In the genomic region with DNA sequence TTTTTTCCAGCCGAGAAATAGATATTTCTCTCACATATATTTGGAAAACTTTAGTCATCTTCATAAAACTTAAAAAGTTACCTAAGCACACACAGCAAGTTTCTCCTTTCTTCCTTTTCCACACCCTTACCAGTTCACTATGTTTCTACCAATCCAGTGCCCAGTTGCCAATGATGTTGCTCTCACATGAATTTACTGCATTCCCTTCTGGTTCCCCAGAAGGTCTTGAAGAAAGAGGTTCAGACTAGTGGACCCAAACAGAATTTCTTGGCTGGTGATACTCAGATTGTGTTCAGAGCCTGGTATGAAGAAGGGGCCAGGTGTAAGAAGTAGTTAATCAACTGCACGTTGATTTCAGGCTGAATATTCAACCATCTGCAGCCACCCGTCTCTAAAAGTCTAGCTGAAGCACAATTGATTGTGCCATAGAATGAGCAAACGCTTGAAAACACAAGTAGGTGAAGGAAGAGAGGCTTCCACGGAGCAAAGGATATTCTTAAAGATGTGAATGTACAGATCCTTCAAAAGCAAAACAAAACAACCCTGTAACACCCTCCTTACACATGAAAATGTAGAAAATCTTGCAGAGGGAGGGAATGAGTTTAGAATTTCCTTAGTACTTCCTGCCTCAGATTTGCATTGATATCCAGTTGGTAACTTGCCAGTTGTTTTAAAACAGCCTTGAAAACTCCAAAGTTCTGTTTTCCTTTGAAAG, we compare ENCODE assay signal across 10 cellular contexts. TPM values are rescaled to one million over a fixed set of nuclear protein-coding genes. Genes with fewer than 3 reads are reported as not detected.
DNase-seq lines count a peak whose midpoint lies in the region; ATAC-seq and TF ChIP-seq lines count a peak whose summit lies in the region.
"Had no signal": no experiment of that assay in that cellular context is flagged by ENCODE, and none has a peak within 500 bp of the region (broad histone marks: within the 10 kb centered on the region; RNA-seq: fewer than 3 reads in every experiment).

No MANE protein-coding gene starts in this region.

- H3K9me3 Mint-ChIP-seq in CD4-positive, CD25-positive, alpha-beta regulatory T cell: no peaks in the 10 kb centered on the region
- no peaks in the 10 kb centered on the region for H3K9me3 Mint-ChIP-seq in osteocyte (ENCODE audit: unreplicated experiment)
- no peaks in the 10 kb centered on the region for H3K9me3 Mint-ChIP-seq in activated naive CD4-positive, alpha-beta T cell treated with anti-CD3 and anti-CD28 coated beads, Interleukin-2, amount 10 ng/mL, durations not matched to agents 7 days and 5 days
- H3K9me3 Mint-ChIP-seq: activated CD4-positive, alpha-beta memory T cell treated with anti-CD3 and anti-CD28 coated beads, Interleukin-2, amount 10 ng/mL, durations not matched to agents 7 days and 5 days had no signal

- TF ChIP-seq CTCF in osteocyte (IDR thresholded peaks at IDR 0.05): no peak

- H3K36me3 Mint-ChIP-seq in CD4-positive, CD25-positive, alpha-beta regulatory T cell: no peaks in the 10 kb centered on the region
- no peaks in the 10 kb centered on the region for H3K36me3 Mint-ChIP-seq in osteocyte (ENCODE audit: unreplicated experiment)
- H3K36me3 Mint-ChIP-seq in activated naive CD4-positive, alpha-beta T cell treated with anti-CD3 and anti-CD28 coated beads, Interleukin-2, amount 10 ng/mL, durations not matched to agents 7 days and 5 days: no peaks in the 10 kb centered on the region

- CTCF ChIA-PET in activated naive CD4-positive, alpha-beta T cell treated with anti-CD3 and anti-CD28 coated beads, Interleukin-2, amount 10 ng/mL, durations not matched to agents 7 days and 5 days (lab: Charles Lee): no interaction called here

- WGBS in esophagus, 2 donors: 35 to 54% methylated on average over 5 of the region's 5 CpGs

- H3K36me3 ChIP-seq in CD4-positive, CD25-positive, alpha-beta regulatory T cell (ENCODE audit: control insufficient read depth, insufficient read depth, low read length): no peaks in the 10 kb centered on the region
- no peaks in the 10 kb centered on the region for H3K36me3 ChIP-seq in esophagus (ENCODE audit: control insufficient read depth in 2 of 2, insufficient read depth in 2 of 2, low read length in 1 of 2)

- no peaks in the 10 kb centered on the region for H3K9me3 ChIP-seq in CD4-positive, CD25-positive, alpha-beta regulatory T cell (ENCODE audit: control insufficient read depth in 2 of 2, low read length in 2 of 2)
- no peaks in the 10 kb centered on the region for H3K9me3 ChIP-seq in esophagus (ENCODE audit: control insufficient read depth in 2 of 2, insufficient read depth in 1 of 2, low read depth in 1 of 2, low read length in 1 of 2)

- peak overlapping the region; percentile 37 to 77 (median 58) for H3K4me3 Mint-ChIP-seq in CD4-positive, CD25-positive, alpha-beta regulatory T cell
- H3K4me3 Mint-ChIP-seq in osteocyte (ENCODE audit: unreplicated experiment): peak overlapping the region; percentile 66
- no peak overlapping the region for H3K4me3 Mint-ChIP-seq in activated naive CD4-positive, alpha-beta T cell treated with anti-CD3 and anti-CD28 coated beads, Interleukin-2, amount 10 ng/mL, durations not matched to agents 7 days and 5 days
- H3K4me3 Mint-ChIP-seq: activated CD4-positive, alpha-beta memory T cell treated with anti-CD3 and anti-CD28 coated beads, Interleukin-2, amount 10 ng/mL, durations not matched to agents 7 days and 5 days had no signal

- H3K4me3 ChIP-seq in CD4-positive, CD25-positive, alpha-beta regulatory T cell (ENCODE audit: low read depth, low read length): peak overlapping the region; percentile 52
- H3K4me3 ChIP-seq in esophagus (ENCODE audit: low read depth in 1 of 2, low read length in 2 of 2): peak overlapping the region in 1 of 2 donors; percentile 19

- peaks cover 6 to 55% (median 20%) of the 10 kb centered on the region in 4 donors for H3K4me1 Mint-ChIP-seq in CD4-positive, CD25-positive, alpha-beta regulatory T cell
- H3K4me1 Mint-ChIP-seq in osteocyte (ENCODE audit: unreplicated experiment): peaks cover 67% of the 10 kb centered on the region
- H3K4me1 Mint-ChIP-seq in activated naive CD4-positive, alpha-beta T cell treated with anti-CD3 and anti-CD28 coated beads, Interleukin-2, amount 10 ng/mL, durations not matched to agents 7 days and 5 days: peaks cover 26% of the 10 kb centered on the region

- no peaks in the 10 kb centered on the region for H3K27me3 ChIP-seq in CD4-positive, CD25-positive, alpha-beta regulatory T cell (ENCODE audit: control insufficient read depth, insufficient read depth, low read length)
- no peaks in the 10 kb centered on the region for H3K27me3 ChIP-seq in esophagus (ENCODE audit: control insufficient read depth in 1 of 2, insufficient read depth in 2 of 2, low read length in 2 of 2)

- no peak overlapping the region for H3K27ac ChIP-seq in CD4-positive, CD25-positive, alpha-beta regulatory T cell (ENCODE audit: insufficient read depth, low read length, poor library complexity, severe bottlenecking)
- peak overlapping the region; percentile 4 to 54 for H3K27ac ChIP-seq in esophagus (ENCODE audit: low read depth in 2 of 2, low read length in 1 of 2)

- no peak for ATAC-seq in CD4-positive, CD25-positive, alpha-beta regulatory T cell (ENCODE audit: low read depth in 2 of 2)
- ATAC-seq in HG03097 (IDR thresholded peaks at IDR 0.05; ENCODE audit: low FRiP score, unreplicated experiment) (no peak), HG03354 (IDR thresholded peaks at IDR 0.05; ENCODE audit: poor library complexity, severe bottlenecking, unreplicated experiment) (no peak)

- H3K27me3 Mint-ChIP-seq in CD4-positive, CD25-positive, alpha-beta regulatory T cell: no peaks in the 10 kb centered on the region
- H3K27me3 Mint-ChIP-seq in osteocyte (ENCODE audit: unreplicated experiment): no peaks in the 10 kb centered on the region
- peaks cover 12% of the 10 kb centered on the region for H3K27me3 Mint-ChIP-seq in activated naive CD4-positive, alpha-beta T cell treated with anti-CD3 and anti-CD28 coated beads, Interleukin-2, amount 10 ng/mL, durations not matched to agents 7 days and 5 days
- H3K27me3 Mint-ChIP-seq: activated CD4-positive, alpha-beta memory T cell treated with anti-CD3 and anti-CD28 coated beads, Interleukin-2, amount 10 ng/mL, durations not matched to agents 7 days and 5 days had no signal

- peaks cover 6% of the 10 kb centered on the region for H3K4me1 ChIP-seq in CD4-positive, CD25-positive, alpha-beta regulatory T cell (ENCODE audit: control insufficient read depth, insufficient read depth, low read length, poor library complexity, severe bottlenecking)
- H3K4me1 ChIP-seq in esophagus (ENCODE audit: control insufficient read depth in 2 of 2, insufficient read depth in 2 of 2, low read length in 1 of 2): no peaks in the 10 kb centered on the region

- peak in 1 of 3 donors; percentile 25 for DNase-seq in CD4-positive, CD25-positive, alpha-beta regulatory T cell
- DNase-seq in NCI-H226: peak; percentile 45
- DNase-seq in osteocyte (ENCODE audit: extremely low spot score, unreplicated experiment): no peak
- DNase-seq in activated naive CD4-positive, alpha-beta T cell treated with anti-CD3 and anti-CD28 coated beads, Interleukin-2, amount 10 ng/mL, durations not matched to agents 7 days and 5 days: no peak
- no peak for DNase-seq in GM19238 (ENCODE audit: insufficient read length, low spot score)
- DNase-seq: activated CD4-positive, alpha-beta memory T cell treated with anti-CD3 and anti-CD28 coated beads, Interleukin-2, amount 10 ng/mL, durations not matched to agents 7 days and 5 days; NCI-H446 had no signal

- peak overlapping the region; percentile 47 to 97 (median 75) for H3K27ac Mint-ChIP-seq in CD4-positive, CD25-positive, alpha-beta regulatory T cell
- peak overlapping the region; percentile 95 for H3K27ac Mint-ChIP-seq in osteocyte (ENCODE audit: unreplicated experiment)
- no peak overlapping the region for H3K27ac Mint-ChIP-seq in activated naive CD4-positive, alpha-beta T cell treated with anti-CD3 and anti-CD28 coated beads, Interleukin-2, amount 10 ng/mL, durations not matched to agents 7 days and 5 days
- H3K27ac Mint-ChIP-seq: activated CD4-positive, alpha-beta memory T cell treated with anti-CD3 and anti-CD28 coated beads, Interleukin-2, amount 10 ng/mL, durations not matched to agents 7 days and 5 days had no signal

RNA-seq across cellular contexts. Expression of a gene that starts 4.6 kb away (rescaled TPM):
- 5.9 TPM for total RNA-seq in CD4-positive, CD25-positive, alpha-beta regulatory T cell
- 10 to 100 TPM in 1 of 4 donors, 1 to 10 TPM in 3; 5.2 to 18.8 (median 9.0) TPM for polyA plus RNA-seq in CD4-positive, CD25-positive, alpha-beta regulatory T cell
- polyA plus RNA-seq in esophagus: 1 to 10 TPM; 1.1 to 1.7 TPM
- total RNA-seq in osteocyte: 64.2 and 66.8 TPM in 2 replicates
